In the genomic region with DNA sequence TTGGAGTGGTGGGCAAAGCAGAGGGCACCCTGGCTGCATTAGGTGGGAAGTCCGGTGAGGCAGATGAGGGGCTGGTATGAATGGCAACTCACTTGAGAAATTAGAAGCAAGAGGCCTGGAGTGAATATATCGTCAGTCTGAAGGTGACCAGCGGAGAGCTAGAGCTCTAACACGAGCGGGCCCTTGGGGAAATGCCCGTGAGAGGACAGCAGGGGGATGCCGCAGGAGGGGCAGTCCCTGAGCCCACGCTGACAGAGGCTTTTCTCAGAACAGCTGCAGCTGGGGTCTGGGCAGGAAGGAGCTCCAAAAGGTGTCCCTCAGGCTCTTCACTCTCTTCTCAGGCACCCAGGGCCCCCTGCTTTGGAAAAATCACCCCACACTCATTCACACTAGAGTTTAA, we compare ENCODE assay signal across 19 cellular contexts. TPM values are rescaled to one million over a fixed set of nuclear protein-coding genes. Genes with fewer than 3 reads are reported as not detected.
DNase-seq lines count a peak whose midpoint lies in the region; ATAC-seq, FAIRE-seq and TF ChIP-seq lines count a peak whose summit lies in the region.
"Had no signal": no experiment of that assay in that cellular context is flagged by ENCODE, and none has a peak within 500 bp of the region (broad histone marks: within the 10 kb centered on the region; RNA-seq: fewer than 3 reads in every experiment).

No MANE protein-coding gene starts in this region.

- TF ChIP-seq CTCF in esophagus squamous epithelium (IDR thresholded peaks at IDR 0.05), result no peak

- H3K36me3 ChIP-seq in esophagus squamous epithelium, result no peaks in the 10 kb centered on the region
- no peaks in the 10 kb centered on the region for H3K36me3 ChIP-seq in aorta (ENCODE audit: control insufficient read depth in 1 of 2, insufficient read depth in 2 of 2, low read length in 1 of 2)
- H3K36me3 ChIP-seq: SJSA1 had no signal

- ATAC-seq in HG02678 (IDR thresholded peaks at IDR 0.05; ENCODE audit: unreplicated experiment) (peak; percentile 39), aorta (ENCODE audit: low FRiP score) (no peak), GM21825 (IDR thresholded peaks at IDR 0.05; ENCODE audit: unreplicated experiment) (no peak)

- H3K27me3 ChIP-seq in esophagus squamous epithelium (no peaks in the 10 kb centered on the region), aorta (ENCODE audit: control insufficient read depth in 1 of 2, insufficient read depth in 2 of 2, low read length in 1 of 2) (no peaks in the 10 kb centered on the region)
- H3K27me3 ChIP-seq: SJSA1 had no signal

- peak; percentile 76 for FAIRE-seq in GM12892 (lab: Jason Lieb, UNC)
- FAIRE-seq: GM12891 had no signal

- intact Hi-C loops in esophagus squamous epithelium (cut with DNase I) (no loop called here), aorta (cut with DNase I) (no loop called here)

- no peaks in the 10 kb centered on the region for H3K9me3 ChIP-seq in esophagus squamous epithelium
- no peaks in the 10 kb centered on the region for H3K9me3 ChIP-seq in aorta (ENCODE audit: control insufficient read depth, low read length)
- H3K9me3 ChIP-seq: SJSA1 had no signal

- H3K4me1 ChIP-seq in esophagus squamous epithelium (peaks cover 33 to 80% (median 56%) of the 10 kb centered on the region in 3 donors), aorta (ENCODE audit: control insufficient read depth in 1 of 2, insufficient read depth in 2 of 2, low read length in 2 of 2) (no peaks in the 10 kb centered on the region)
- H3K4me1 ChIP-seq: SJSA1 had no signal

- no peak overlapping the region for H3K4me3 ChIP-seq in esophagus squamous epithelium
- no peak overlapping the region for H3K4me3 ChIP-seq in aorta (ENCODE audit: low read length in 2 of 2)
- H3K4me3 ChIP-seq: SJSA1 had no signal

- 96 to 97% methylated on average over 8 of the region's 8 CpGs for WGBS in esophagus squamous epithelium, 2 donors
- WGBS in aorta, 2 donors, result 93 to 96% methylated on average over 8 of the region's 8 CpGs

- TF ChIP-seq POLR2A in GM12892 (IDR thresholded peaks at IDR 0.05; ENCODE audit: low read depth, low read length), result no peak
- TF ChIP-seq POLR2A in esophagus squamous epithelium (IDR thresholded peaks at IDR 0.05), result no peak

- H3K27ac ChIP-seq in esophagus squamous epithelium (peak overlapping the region in 3 of 4 donors; percentile 75 to 83 (median 78)), aorta (ENCODE audit: low read depth in 1 of 2, low read length in 2 of 2) (no peak overlapping the region)
- H3K27ac ChIP-seq: SJSA1 had no signal

- peak; percentile 57 for DNase-seq in GM12892 (ENCODE audit: insufficient read length)
- no peak for DNase-seq in esophagus squamous epithelium (lab: John Stamatoyannopoulos, UW)
- DNase-seq in aorta, result peak; percentile 26 to 37
- no peak for DNase-seq in activated CD4-positive, CD25-positive, alpha-beta regulatory T cell treated with anti-CD3 and anti-CD28 coated beads, Interleukin-2, amount 50 U/mL, for 72 hours
- no peak for DNase-seq in activated CD4-positive, alpha-beta T cell treated with anti-CD3 and anti-CD28 coated beads, Interleukin-2, amount 50 U/mL, for 48 hours
- DNase-seq: CD8-positive, alpha-beta memory T cell; MV-4-11; NCI-H1436; NCI-H2081; NCI-H2227 treated with DMSO at 0.1 percent for 48 hours; NCI-H526; OCI-M1; SW 1271 had no signal

RNA-seq across cellular contexts. Expression of gene CD93, which starts 32.0 kb away (rescaled TPM):
- 1.1 TPM for polyA plus RNA-seq in GM12892 (2012; ENCODE audit: missing spikeins)
- total RNA-seq in esophagus squamous epithelium, result 10 to 100 TPM in 2 of 4 donors, 1 to 10 TPM in 2; 4.5 to 22.9 (median 14.6) TPM
- total RNA-seq in aorta, result 100 to 1,000 TPM; 123 to 160 TPM
- polyA plus RNA-seq in aorta, result 1 to 10 TPM; 5.7 to 8.4 TPM
- total RNA-seq: H4, SJSA1 had no signal
- polyA plus RNA-seq: IgD-negative memory B cell had no signal

Comparison
In these comparisons a context has a peak if more than half of its experiments do, and no peak if none do; other contexts are left out.
1. DNase-seq: peak in GM12892 (single experiment) and aorta (2 of 2); none in esophagus squamous epithelium (single experiment), activated CD4-positive, CD25-positive, alpha-beta regulatory T cell treated with anti-CD3 and anti-CD28 coated beads, Interleukin-2, amount 50 U/mL, for 72 hours (single experiment) and activated CD4-positive, alpha-beta T cell treated with anti-CD3 and anti-CD28 coated beads, Interleukin-2, amount 50 U/mL, for 48 hours (0 of 2).
2. H3K27ac ChIP-seq: peak in esophagus squamous epithelium (3 of 4); none in aorta (0 of 2).
3. RNA of gene CD93, which starts 32.0 kb away (total RNA-seq): 123 to 160 TPM in aorta; 4.5 to 22.9 TPM in esophagus squamous epithelium; every median in the first group is over 4 times any median in the second.